ENCODE assay signal across 8 cellular contexts in the genomic region with DNA sequence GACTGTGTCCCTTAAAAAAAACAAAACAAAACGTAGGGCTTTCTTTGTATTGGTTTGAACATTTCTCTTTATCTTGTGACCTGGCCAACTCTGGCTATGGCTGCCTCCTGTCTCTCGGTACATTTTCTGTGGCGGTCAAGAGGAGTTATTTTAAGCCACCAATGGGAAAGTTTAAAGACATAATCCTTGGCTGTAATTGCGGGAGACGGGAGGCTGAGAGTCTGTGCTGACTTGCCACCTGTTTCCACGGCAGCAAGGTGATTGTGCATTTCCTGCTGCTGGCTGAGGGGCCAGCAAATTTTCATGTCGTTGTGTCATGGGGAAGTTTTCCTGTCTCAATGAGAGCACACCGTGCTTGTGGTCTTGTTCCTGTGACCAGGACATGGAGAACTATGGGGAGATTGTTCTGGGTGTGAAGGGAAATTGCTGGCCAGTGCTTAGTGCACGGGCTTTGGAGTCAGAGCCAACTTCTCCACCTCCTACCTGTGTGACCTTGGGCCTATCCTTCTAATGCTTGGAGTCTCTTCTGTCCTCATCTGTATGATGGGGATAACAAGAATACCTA. TPM values are rescaled to one million over a fixed set of nuclear protein-coding genes. Genes with fewer than 3 reads are reported as not detected.
DNase-seq lines count a peak whose midpoint lies in the region; ATAC-seq, FAIRE-seq and TF ChIP-seq lines count a peak whose summit lies in the region.

No MANE protein-coding gene starts in this region.

- H3K9me3 Mint-ChIP-seq in activated CD8-positive, alpha-beta T cell treated with anti-CD3 and anti-CD28 coated beads for 36 hours: no peaks in the 10 kb centered on the region
- H3K9me3 Mint-ChIP-seq in type B pancreatic cell: no peaks in the 10 kb centered on the region

- peak overlapping the region in 1 of 2 donors; percentile 17 for H3K9ac ChIP-seq in kidney (ENCODE audit: low read length in 2 of 2)

- peaks cover 2% of the 10 kb centered on the region for H3K36me3 Mint-ChIP-seq in activated CD8-positive, alpha-beta T cell treated with anti-CD3 and anti-CD28 coated beads for 36 hours (ENCODE audit: low read depth)
- no peaks in the 10 kb centered on the region for H3K36me3 Mint-ChIP-seq in type B pancreatic cell

- no peaks in the 10 kb centered on the region for H3K9me3 ChIP-seq in kidney (ENCODE audit: control insufficient read depth in 1 of 2, low read length in 2 of 2)

- POLR2A ChIA-PET in activated CD8-positive, alpha-beta T cell treated with anti-CD3 and anti-CD28 coated beads for 36 hours (lab: Charles Lee): interaction anchor here (1.4 kb wide), 1 partner anchor 10 kb away, joined by 4 read pairs; no protein-coding TSS in a partner anchor

- peak overlapping the region; percentile 85 for H3K27ac Mint-ChIP-seq in activated CD8-positive, alpha-beta T cell treated with anti-CD3 and anti-CD28 coated beads for 36 hours
- H3K27ac Mint-ChIP-seq in type B pancreatic cell: peak overlapping the region; percentile 81

- peak overlapping the region; percentile 76 to 83 for H3K27ac ChIP-seq in kidney (ENCODE audit: low read depth in 2 of 2, low read length in 2 of 2)

- no peak for FAIRE-seq in kidney (lab: Jason Lieb, UNC)

- no peaks in the 10 kb centered on the region for H3K36me3 ChIP-seq in kidney (ENCODE audit: control insufficient read depth in 1 of 2, insufficient read depth in 2 of 2, low read length in 2 of 2)

- peak overlapping the region; percentile 16 to 23 for H3K4me3 ChIP-seq in kidney (ENCODE audit: low read length in 2 of 2)

- intact Hi-C loops in activated CD8-positive, alpha-beta T cell treated with anti-CD3 and anti-CD28 coated beads for 36 hours (cut with micrococcal nuclease): no loop called here
- intact Hi-C loops in kidney (cut with DNase I): no loop called here

- H3K27me3 Mint-ChIP-seq in activated CD8-positive, alpha-beta T cell treated with anti-CD3 and anti-CD28 coated beads for 36 hours: no peaks in the 10 kb centered on the region
- no peaks in the 10 kb centered on the region for H3K27me3 Mint-ChIP-seq in type B pancreatic cell

- H3K4me1 ChIP-seq in kidney (ENCODE audit: control insufficient read depth in 1 of 2, insufficient read depth in 1 of 2, low read depth in 1 of 2, low read length in 2 of 2): peaks cover 10 to 33% of the 10 kb centered on the region in 2 donors

- peak overlapping the region; percentile 31 for H3K4me3 Mint-ChIP-seq in activated CD8-positive, alpha-beta T cell treated with anti-CD3 and anti-CD28 coated beads for 36 hours
- peak overlapping the region; percentile 55 for H3K4me3 Mint-ChIP-seq in type B pancreatic cell

- peak; percentile 49 for ATAC-seq in activated CD8-positive, alpha-beta T cell treated with anti-CD3 and anti-CD28 coated beads for 36 hours
- ATAC-seq in GM21723 (IDR thresholded peaks at IDR 0.05; ENCODE audit: unreplicated experiment): no peak
- ATAC-seq in HG02852 (IDR thresholded peaks at IDR 0.05; ENCODE audit: unreplicated experiment): no peak
- no peak for ATAC-seq in HG02588 (IDR thresholded peaks at IDR 0.05; ENCODE audit: unreplicated experiment)

- no peak for TF ChIP-seq CTCF in activated CD8-positive, alpha-beta T cell treated with anti-CD3 and anti-CD28 coated beads for 36 hours (IDR thresholded peaks at IDR 0.05)
- TF ChIP-seq CTCF in kidney (IDR thresholded peaks at IDR 0.05; ENCODE audit: borderline replicate concordance, extremely low read depth, insufficient read depth) (no peak), type B pancreatic cell (conservative IDR thresholded peaks at IDR 0.05) (no peak)

- H3K4me1 Mint-ChIP-seq in activated CD8-positive, alpha-beta T cell treated with anti-CD3 and anti-CD28 coated beads for 36 hours (ENCODE audit: low read depth): peaks cover 54% of the 10 kb centered on the region
- peaks cover 25% of the 10 kb centered on the region for H3K4me1 Mint-ChIP-seq in type B pancreatic cell (ENCODE audit: unreplicated experiment)

- CTCF ChIA-PET in activated CD8-positive, alpha-beta T cell treated with anti-CD3 and anti-CD28 coated beads for 36 hours (lab: Charles Lee): no interaction called here

- peak; percentile 88 for DNase-seq in DMS79 treated with DMSO at 0.1 percent for 48 hours (lab: John Stamatoyannopoulos, UW)
- DNase-seq in NCI-H1092 (lab: John Stamatoyannopoulos, UW): peak; percentile 59
- DNase-seq in activated CD8-positive, alpha-beta T cell treated with anti-CD3 and anti-CD28 coated beads for 36 hours: peak; percentile 30
- DNase-seq in kidney: peak; percentile 83
- no peak for DNase-seq in type B pancreatic cell (ENCODE audit: extremely low spot score, unreplicated experiment)

RNA-seq across cellular contexts. Expression of a gene that starts 11.0 kb away (rescaled TPM):
- total RNA-seq in activated CD8-positive, alpha-beta T cell treated with anti-CD3 and anti-CD28 coated beads for 36 hours: 10 to 100 TPM; 21.5 to 23.4 TPM
- 80.5 TPM for total RNA-seq in kidney
- polyA plus RNA-seq in kidney (ENCODE audit: insufficient read depth, low read depth, low replicate concordance): 9.2 TPM
- 18.6 and 21.6 TPM in 2 replicates for total RNA-seq in type B pancreatic cell (ENCODE audit: low replicate concordance)
